ENCODE assay signal across 29 cellular contexts in the genomic region with DNA sequence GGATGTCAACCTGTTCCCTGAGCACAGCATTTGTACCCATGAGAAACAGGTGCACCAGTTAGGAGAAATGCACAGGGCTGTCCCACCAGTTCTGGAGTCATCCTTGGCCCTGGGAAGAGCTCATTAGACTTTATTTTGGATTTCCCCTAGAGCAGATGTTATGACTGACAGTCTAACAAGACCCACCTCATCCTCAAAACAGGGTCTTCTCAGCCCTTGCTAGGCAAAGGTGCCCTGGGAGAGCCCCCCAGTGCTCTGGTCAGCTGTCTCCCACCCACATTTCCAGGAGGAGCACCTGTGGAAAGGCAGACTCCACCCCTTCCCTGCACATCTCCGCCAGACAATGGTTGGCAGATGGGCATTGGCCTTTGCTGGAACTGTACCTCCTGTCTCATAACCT. TPM values are rescaled to one million over a fixed set of nuclear protein-coding genes. Genes with fewer than 3 reads are reported as not detected.
A peak's percentile ranks its signal among the peaks of the same experiment; 100 is the strongest.
DNase-seq lines count a peak whose midpoint lies in the region; ATAC-seq and TF ChIP-seq lines count a peak whose summit lies in the region.
"Had no signal": no experiment of that assay in that cellular context is flagged by ENCODE, and none has a peak within 500 bp of the region (broad histone marks: within the 10 kb centered on the region; RNA-seq: fewer than 3 reads in every experiment).

No MANE protein-coding gene starts in this region.

- H3K4me1 ChIP-seq in CD8-positive, alpha-beta T cell (ENCODE audit: insufficient read depth, low read length), result peaks cover 47% of the 10 kb centered on the region
- H3K4me1 ChIP-seq in spleen (peaks cover 30 to 82% (median 64%) of the 10 kb centered on the region in 6 donors), tibial artery (peaks cover 0 to 37% (median 18%) of the 10 kb centered on the region in 4 donors)
- H3K4me1 ChIP-seq: Caco-2, neural progenitor cell had no signal

- WGBS in spleen, 5 donors, result 82 to 100% (median 100%) methylated on average over 1 of the region's 1 CpG

- intact Hi-C loops in CD8-positive, alpha-beta T cell (cut with DNase I, micrococcal nuclease), result loop anchor here (2.0 to 10.0 kb wide), 8 partner anchors 37 to 1055 kb away; a partner anchor contains a TSS
- intact Hi-C loops in spleen (cut with DNase I; ENCODE audit: low total_unique reads) (no loop called here), tibial artery (cut with DNase I; ENCODE audit: low total_unique reads) (no loop called here)

- H3K27me3 ChIP-seq in CD8-positive, alpha-beta T cell (ENCODE audit: insufficient read depth, low read length), result no peaks in the 10 kb centered on the region
- no peaks in the 10 kb centered on the region for H3K27me3 ChIP-seq in spleen (replicated peaks in 1 of 7)
- H3K27me3 ChIP-seq in tibial artery, result no peaks in the 10 kb centered on the region
- H3K27me3 ChIP-seq: body of pancreas, left lung, sigmoid colon had no signal

- peaks cover 79% of the 10 kb centered on the region for H3K4me1 Mint-ChIP-seq in activated CD4-positive, alpha-beta T cell treated with anti-CD3 and anti-CD28 coated beads, Interleukin-2, amount 10 ng/mL, durations not matched to agents 7 days and 5 days
- H3K4me1 Mint-ChIP-seq in CD8-positive, alpha-beta T cell (ENCODE audit: low read depth), result peaks cover 73% of the 10 kb centered on the region
- peaks cover 34 to 37% of the 10 kb centered on the region in 2 donors for H3K4me1 Mint-ChIP-seq in effector memory CD8-positive, alpha-beta T cell (ENCODE audit: low read depth in 2 of 2)

- TF ChIP-seq POLR2A in spleen (IDR thresholded peaks at IDR 0.05), result no peak

- H3K4me3 ChIP-seq in CD8-positive, alpha-beta T cell (ENCODE audit: low read depth, low read length), result no peak overlapping the region
- H3K4me3 ChIP-seq in spleen (no peak overlapping the region), tibial artery (no peak overlapping the region)
- H3K4me3 ChIP-seq: body of pancreas, neural progenitor cell had no signal

- TF ChIP-seq CTCF in CD8-positive, alpha-beta T cell (IDR thresholded peaks at IDR 0.05), result no peak
- no peak for TF ChIP-seq CTCF in spleen (IDR thresholded peaks at IDR 0.05 in 8 of 11, conservative IDR thresholded peaks at IDR 0.05 in 3 of 11)
- no peak for TF ChIP-seq CTCF in tibial artery (IDR thresholded peaks at IDR 0.05)

- H3K27ac Mint-ChIP-seq in activated CD4-positive, alpha-beta T cell treated with anti-CD3 and anti-CD28 coated beads, Interleukin-2, amount 10 ng/mL, durations not matched to agents 7 days and 5 days, result peak overlapping the region; percentile 100
- H3K27ac Mint-ChIP-seq in CD8-positive, alpha-beta T cell, result peak overlapping the region; percentile 100
- H3K27ac Mint-ChIP-seq in effector memory CD8-positive, alpha-beta T cell, result peak overlapping the region; percentile 99
- H3K27ac Mint-ChIP-seq: GM23338, neural progenitor cell had no signal

- ATAC-seq in CD8-positive, alpha-beta T cell, result no peak
- no peak for ATAC-seq in effector memory CD8-positive, alpha-beta T cell (replicated peaks)
- ATAC-seq: body of pancreas, GM23338, left lung had no signal

- no peaks in the 10 kb centered on the region for H3K36me3 ChIP-seq in CD8-positive, alpha-beta T cell (ENCODE audit: insufficient read depth, low read length)
- H3K36me3 ChIP-seq in spleen (peaks cover 0 to 23% (median 5%) of the 10 kb centered on the region in 6 donors), tibial artery (no peaks in the 10 kb centered on the region)
- H3K36me3 ChIP-seq: left lung, neural progenitor cell, sigmoid colon had no signal

- peak overlapping the region; percentile 97 for H3K4me3 Mint-ChIP-seq in activated CD4-positive, alpha-beta T cell treated with anti-CD3 and anti-CD28 coated beads, Interleukin-2, amount 10 ng/mL, durations not matched to agents 7 days and 5 days
- peak overlapping the region; percentile 100 for H3K4me3 Mint-ChIP-seq in CD8-positive, alpha-beta T cell
- H3K4me3 Mint-ChIP-seq in effector memory CD8-positive, alpha-beta T cell, result peak overlapping the region; percentile 99

- no peaks in the 10 kb centered on the region for H3K27me3 Mint-ChIP-seq in activated CD4-positive, alpha-beta T cell treated with anti-CD3 and anti-CD28 coated beads, Interleukin-2, amount 10 ng/mL, durations not matched to agents 7 days and 5 days
- H3K27me3 Mint-ChIP-seq in CD8-positive, alpha-beta T cell (ENCODE audit: low read depth), result no peaks in the 10 kb centered on the region
- H3K27me3 Mint-ChIP-seq in effector memory CD8-positive, alpha-beta T cell, result no peaks in the 10 kb centered on the region

- H3K27ac ChIP-seq in CD8-positive, alpha-beta T cell (ENCODE audit: low read depth, low read length), result no peak overlapping the region
- H3K27ac ChIP-seq in spleen (peak overlapping the region in 5 of 8 donors; percentile 79 to 98 (median 93)), tibial artery (no peak overlapping the region)
- H3K27ac ChIP-seq: neural progenitor cell had no signal

- POLR2A ChIA-PET in activated CD4-positive, alpha-beta T cell treated with anti-CD3 and anti-CD28 coated beads, Interleukin-2, amount 10 ng/mL, durations not matched to agents 7 days and 5 days (lab: Charles Lee), result no interaction called here
- POLR2A ChIA-PET in CD8-positive, alpha-beta T cell (lab: Charles Lee), result interaction anchor here (1.5 kb wide), 1 partner anchor 21 kb away, joined by 4 read pairs; no protein-coding TSS in a partner anchor

- peaks cover 9% of the 10 kb centered on the region for H3K9me3 Mint-ChIP-seq in activated CD4-positive, alpha-beta T cell treated with anti-CD3 and anti-CD28 coated beads, Interleukin-2, amount 10 ng/mL, durations not matched to agents 7 days and 5 days
- H3K9me3 Mint-ChIP-seq in CD8-positive, alpha-beta T cell, result no peaks in the 10 kb centered on the region
- H3K9me3 Mint-ChIP-seq in effector memory CD8-positive, alpha-beta T cell, result no peaks in the 10 kb centered on the region
- H3K9me3 Mint-ChIP-seq: GM23338, HFFc6, neural progenitor cell had no signal

- peaks cover 41% of the 10 kb centered on the region for H3K36me3 Mint-ChIP-seq in activated CD4-positive, alpha-beta T cell treated with anti-CD3 and anti-CD28 coated beads, Interleukin-2, amount 10 ng/mL, durations not matched to agents 7 days and 5 days (ENCODE audit: low read depth)
- peaks cover 28% of the 10 kb centered on the region for H3K36me3 Mint-ChIP-seq in CD8-positive, alpha-beta T cell
- peaks cover 3% of the 10 kb centered on the region for H3K36me3 Mint-ChIP-seq in effector memory CD8-positive, alpha-beta T cell (ENCODE audit: insufficient read depth)
- H3K36me3 Mint-ChIP-seq: neural progenitor cell had no signal

- no peaks in the 10 kb centered on the region for H3K9me3 ChIP-seq in CD8-positive, alpha-beta T cell (ENCODE audit: low read length)
- H3K9me3 ChIP-seq in spleen, result no peaks in the 10 kb centered on the region
- no peaks in the 10 kb centered on the region for H3K9me3 ChIP-seq in tibial artery
- H3K9me3 ChIP-seq: body of pancreas, Caco-2, left lung, sigmoid colon, SK-N-SH had no signal

- CTCF ChIA-PET in activated CD4-positive, alpha-beta T cell treated with anti-CD3 and anti-CD28 coated beads, Interleukin-2, amount 10 ng/mL, durations not matched to agents 7 days and 5 days (lab: Charles Lee), result interaction anchor here (1.0 kb wide), 1 partner anchor 20 kb away, joined by 3 read pairs; no protein-coding TSS in a partner anchor
- CTCF ChIA-PET in CD8-positive, alpha-beta T cell (lab: Charles Lee), result interaction anchor here (1.8 kb wide), 1 partner anchor 159 kb away, joined by 3 read pairs; no protein-coding TSS in a partner anchor

- no peak for DNase-seq in activated CD4-positive, alpha-beta T cell treated with anti-CD3 and anti-CD28 coated beads, Interleukin-2, amount 10 ng/mL, durations not matched to agents 7 days and 5 days
- no peak for DNase-seq in activated CD4-positive, alpha-beta T cell treated with anti-CD3 and anti-CD28 coated beads, Interleukin-2, amount 50 U/mL, for 48 hours
- DNase-seq in CD8-positive, alpha-beta T cell, result no peak
- no peak for DNase-seq in effector memory CD8-positive, alpha-beta T cell
- DNase-seq in spleen, result no peak
- DNase-seq in tibial artery, result no peak
- DNase-seq in GM19240 (ENCODE audit: insufficient read length, low spot score), result no peak
- no peak for DNase-seq in SK-N-DZ (ENCODE audit: low spot score)
- DNase-seq: activated CD8-positive, alpha-beta memory T cell treated with anti-CD3 and anti-CD28 coated beads for 24 hours; AML-193; body of pancreas; Caco-2; DMS79 treated with DMSO at 0.1 percent for 48 hours; foreskin fibroblast; HFFc6; hippocampal formation; IMR-90; left lung; NCI-H1092 treated with DMSO at 0.1 percent for 48 hours; NCI-H2029 treated with DMSO at 0.1 percent for 48 hours; NCI-H226; NCI-H748 treated with DMSO at 0.1 percent for 48 hours; sigmoid colon; SK-N-SH; stimulated activated CD4-positive, alpha-beta T cell treated with anti-CD3 and anti-CD28 coated beads, Interleukin-15, amount 100 ng/mL, for 24 hours; T1000; trophoblast cell had no signal

RNA-seq across cellular contexts. Expression of a gene that starts 5.7 kb away (rescaled TPM):
- 100 to 1,000 TPM; 364 to 392 TPM for total RNA-seq in activated CD4-positive, alpha-beta T cell treated with anti-CD3 and anti-CD28 coated beads, Interleukin-2, amount 10 ng/mL, durations not matched to agents 7 days and 5 days
- 100 to 1,000 TPM; 218 to 240 TPM for total RNA-seq in CD8-positive, alpha-beta T cell
- 100 to 1,000 TPM; 202 to 327 (median 270) TPM for total RNA-seq in spleen
- 100 to 1,000 TPM in 2 of 3 donors, 10 to 100 TPM in 1; 97.5 to 120 (median 118) TPM for polyA plus RNA-seq in spleen
- not detected in 2 replicates for polyA plus RNA-seq in SK-N-DZ (2014; cell fraction: cytosol; rRNA removed)
- not detected in 2 replicates for polyA plus RNA-seq in SK-N-DZ (2014; cell fraction: nucleus; rRNA removed)

Comparison
In these comparisons a context has a peak if more than half of its experiments do, and no peak if none do; other contexts are left out.
1. H3K27ac ChIP-seq: peak in spleen (5 of 8); none in CD8-positive, alpha-beta T cell (single experiment) and tibial artery (0 of 2).
2. intact Hi-C loops: an anchor here in CD8-positive, alpha-beta T cell (2.0 to 10.0 kb wide); none called in spleen and tibial artery.
3. Peak in every context shown above with its lines, with median percentiles within 50 percentile points of each other: H3K27ac Mint-ChIP-seq and H3K4me3 Mint-ChIP-seq.